Comparison of ENCODE assay signal across 20 cellular contexts in genomic region chr2:58051445-58051844, GRCh38. TPM values are rescaled to one million over a fixed set of nuclear protein-coding genes. Genes with fewer than 3 reads are reported as not detected.
DNase-seq lines count a peak whose midpoint lies in the region; ATAC-seq, FAIRE-seq and TF ChIP-seq lines count a peak whose summit lies in the region.
"Had no signal": no experiment of that assay in that cellular context is flagged by ENCODE, and none has a peak within 500 bp of the region (broad histone marks: within the 10 kb centered on the region; RNA-seq: fewer than 3 reads in every experiment).

No MANE protein-coding gene starts in this region.

- H2BK12ac ChIP-seq in mesenchymal stem cell (ENCODE audit: low read length in 2 of 2) = no peak overlapping the region

- no peak overlapping the region for H3K9ac ChIP-seq in mesenchymal stem cell (ENCODE audit: low read length)
- H3K9ac ChIP-seq: BLaER1 treated with 17β-estradiol and CSF1 and Interleukin-3, amounts not matched to agents 10 nM and 100 nM had no signal

- intact Hi-C loops in Calu3 (cut with micrococcal nuclease; ENCODE audit: unreplicated experiment) = loop anchor here (5.0 kb wide), 2 partner anchors 86 to 289 kb away; no protein-coding TSS in a partner anchor
- intact Hi-C loops in psoas muscle (cut with DNase I) = loop anchor here in 1 of 2 donors (10.0 kb wide), 1 partner anchor 83 kb away; no protein-coding TSS in a partner anchor

- no peak overlapping the region for H3K4me2 ChIP-seq in A549
- H3K4me2 ChIP-seq in mesenchymal stem cell (ENCODE audit: low read length, poor library complexity, severe bottlenecking) = no peak overlapping the region
- H3K4me2 ChIP-seq: BLaER1 treated with 17β-estradiol and CSF1 and Interleukin-3, amounts not matched to agents 10 nM and 100 nM had no signal

- H3K4me3 ChIP-seq in A549 (no peak overlapping the region), mesenchymal stem cell (ENCODE audit: insufficient read depth in 1 of 2, low read depth in 1 of 2, low read length in 2 of 2) (no peak overlapping the region), psoas muscle (no peak overlapping the region)
- H3K4me3 ChIP-seq: BLaER1 treated with 17β-estradiol and CSF1 and Interleukin-3, amounts not matched to agents 10 nM and 100 nM; K562; Peyer's patch had no signal

- POLR2A ChIA-PET in A549 (lab: Yijun Ruan, JAX) = no interaction called here

- WGBS in A549 (ENCODE audit: missing lambda C conversion rate) = 87% methylated on average over 3 of the region's 3 CpGs
- 89% methylated on average over 3 of the region's 3 CpGs for WGBS in mesenchymal stem cell
- 87 to 92% (median 89%) methylated on average over 3 of the region's 3 CpGs for WGBS in psoas muscle, 3 donors

- H2AK5ac ChIP-seq in mesenchymal stem cell (ENCODE audit: low read length, severe bottlenecking) = no peak overlapping the region

- no peak overlapping the region for H2BK15ac ChIP-seq in mesenchymal stem cell (ENCODE audit: low read depth, poor library complexity, severe bottlenecking)

- TF ChIP-seq CTCF in A549 (IDR thresholded peaks at IDR 0.05) = no peak
- peak; percentile 4 for TF ChIP-seq CTCF in GM13976 (IDR thresholded peaks at IDR 0.05; ENCODE audit: borderline replicate concordance, control extremely low read depth, extremely low read depth, insufficient read depth, missing control alignments)
- TF ChIP-seq CTCF in nephron progenitor cell (IDR thresholded peaks at IDR 0.05) = no peak
- TF ChIP-seq CTCF in Calu3 (IDR thresholded peaks at IDR 0.05; ENCODE audit: unreplicated experiment) = no peak
- TF ChIP-seq CTCF in GM20000 (IDR thresholded peaks at IDR 0.05; ENCODE audit: extremely low read depth, missing control alignments) = no peak
- TF ChIP-seq CTCF in psoas muscle (IDR thresholded peaks at IDR 0.05) = no peak

- in situ Hi-C loops in GM13976 (cut with MboI; ENCODE audit: low sequenced_read_pairs, unreplicated experiment) = no loop called here

- H3K9me3 ChIP-seq in A549 (no peaks in the 10 kb centered on the region), mesenchymal stem cell (ENCODE audit: control insufficient read depth, low read length) (no peaks in the 10 kb centered on the region), psoas muscle (no peaks in the 10 kb centered on the region)
- H3K9me3 ChIP-seq: BLaER1 treated with 17β-estradiol and CSF1 and Interleukin-3, amounts not matched to agents 10 nM and 100 nM; Caco-2; Peyer's patch had no signal

- H3K4me3 Mint-ChIP-seq in nephron progenitor cell (no peak overlapping the region), Calu3 (ENCODE audit: low read depth, unreplicated experiment) (no peak overlapping the region)
- H3K4me3 Mint-ChIP-seq: CD4-positive, alpha-beta memory T cell; H9 had no signal

- H3K18ac ChIP-seq in mesenchymal stem cell (ENCODE audit: low read depth in 1 of 2, low read length in 2 of 2) = no peak overlapping the region

- no peak for TF ChIP-seq RAD21 in A549 (conservative IDR thresholded peaks at IDR 0.05 in 1 of 2, IDR thresholded peaks at IDR 0.05 in 1 of 2)

- H3K36me3 ChIP-seq in mesenchymal stem cell (ENCODE audit: control insufficient read depth in 1 of 2, insufficient read depth in 2 of 2, low read depth in 1 of 2, low read length in 2 of 2) (peaks cover 2 to 32% of the 10 kb centered on the region in 2 experiments), psoas muscle (ENCODE audit: insufficient read depth in 1 of 2, low read depth in 1 of 2) (peaks cover 0 to 18% of the 10 kb centered on the region in 2 donors)

- H3K23ac ChIP-seq in mesenchymal stem cell (ENCODE audit: low read length in 2 of 2) = no peak overlapping the region

- H3K36me3 Mint-ChIP-seq in nephron progenitor cell (ENCODE audit: low read depth) = peaks cover 5% of the 10 kb centered on the region
- peaks cover 21% of the 10 kb centered on the region for H3K36me3 Mint-ChIP-seq in Calu3 (ENCODE audit: insufficient read depth, unreplicated experiment)

- BruUV-seq in Calu3 (replicated peaks; lab: Mats Ljungman, UMichigan) = no TSS peak

- H4K91ac ChIP-seq in mesenchymal stem cell (ENCODE audit: low read length) = no peak overlapping the region

- H3K27ac Mint-ChIP-seq in nephron progenitor cell = peak overlapping the region; percentile 3
- H3K27ac Mint-ChIP-seq in Calu3 (ENCODE audit: unreplicated experiment) = no peak overlapping the region

- H2BK5ac ChIP-seq in mesenchymal stem cell (ENCODE audit: low read depth, low read length, poor library complexity, severe bottlenecking) = no peak overlapping the region

- H3K4ac ChIP-seq in mesenchymal stem cell (ENCODE audit: low read depth in 1 of 2, low read length in 2 of 2) = no peak overlapping the region

- H3K27me3 ChIP-seq in mesenchymal stem cell (ENCODE audit: control insufficient read depth in 1 of 2, insufficient read depth in 1 of 2, low read length in 2 of 2) (no peaks in the 10 kb centered on the region), psoas muscle (ENCODE audit: insufficient read depth in 3 of 3, low read length in 2 of 3) (no peaks in the 10 kb centered on the region)
- H3K27me3 ChIP-seq: BLaER1 treated with 17β-estradiol and CSF1 and Interleukin-3, amounts not matched to agents 10 nM and 100 nM; Peyer's patch had no signal

- CTCF ChIA-PET in A549 (lab: Yijun Ruan, JAX) = no interaction called here
- CTCF ChIA-PET in Calu3 (lab: Charles Lee) = no interaction called here

- H4K8ac ChIP-seq in mesenchymal stem cell (ENCODE audit: low read length) = no peak overlapping the region

- DNase-seq in A549 (ENCODE audit: low read depth in 1 of 2, low spot score in 1 of 2) (no peak), GM13976 (ENCODE audit: low spot score) (no peak), NCI-H526 (lab: John Stamatoyannopoulos, UW) (peak; percentile 21 to 42), nephron progenitor cell (no peak), Calu3 (no peak), mesenchymal stem cell (no peak), GM20000 (ENCODE audit: low spot score) (no peak), psoas muscle (no peak)
- DNase-seq: Caco-2; CD4-positive, alpha-beta memory T cell; DND-41; H9; NCI-H1092; NCI-H1436; NCI-H187 treated with DMSO at 0.1 percent for 48 hours; NCI-H510A; NCI-H774; Peyer's patch had no signal

- H3K9me3 Mint-ChIP-seq in nephron progenitor cell = no peaks in the 10 kb centered on the region
- no peaks in the 10 kb centered on the region for H3K9me3 Mint-ChIP-seq in Calu3 (ENCODE audit: low read depth, unreplicated experiment)
- H3K9me3 Mint-ChIP-seq: CD4-positive, alpha-beta memory T cell; H9 had no signal

- no peak for TF ChIP-seq POLR2A in A549 (IDR thresholded peaks at IDR 0.05; ENCODE audit: low read length)

- H2AFZ ChIP-seq in mesenchymal stem cell (ENCODE audit: low read depth, low read length) = no peak overlapping the region

- peaks cover 15% of the 10 kb centered on the region for H3K79me1 ChIP-seq in mesenchymal stem cell (replicated peaks; ENCODE audit: low read length, poor library complexity, severe bottlenecking)

- H3K4me1 ChIP-seq in A549 (peaks cover 20% of the 10 kb centered on the region), mesenchymal stem cell (ENCODE audit: control insufficient read depth, insufficient read depth, low read depth, low read length) (peaks cover 2% of the 10 kb centered on the region), psoas muscle (peaks cover 13% of the 10 kb centered on the region)

- peaks cover 13% of the 10 kb centered on the region for H3K4me1 Mint-ChIP-seq in nephron progenitor cell
- no peaks in the 10 kb centered on the region for H3K4me1 Mint-ChIP-seq in Calu3 (ENCODE audit: low read depth, unreplicated experiment)

- H3K27me3 Mint-ChIP-seq in nephron progenitor cell (ENCODE audit: low read depth, poor library complexity) (no peaks in the 10 kb centered on the region), Calu3 (ENCODE audit: unreplicated experiment) (no peaks in the 10 kb centered on the region)
- H3K27me3 Mint-ChIP-seq: CD4-positive, alpha-beta memory T cell had no signal

- ATAC-seq in A549 (no peak), psoas muscle (no peak)
- ATAC-seq: K562 had no signal

- TF ChIP-seq EP300 in A549 (IDR thresholded peaks at IDR 0.05) = no peak

- H3K27ac ChIP-seq in A549 (no peak overlapping the region), mesenchymal stem cell (ENCODE audit: low read length, poor library complexity, severe bottlenecking) (no peak overlapping the region), psoas muscle (no peak overlapping the region)
- H3K27ac ChIP-seq: BLaER1 treated with 17β-estradiol and CSF1 and Interleukin-3, amounts not matched to agents 10 nM and 100 nM; Peyer's patch had no signal

- H3K14ac ChIP-seq in mesenchymal stem cell (ENCODE audit: low read length in 2 of 2) = no peak overlapping the region

- H2BK120ac ChIP-seq in mesenchymal stem cell (ENCODE audit: low read depth, low read length) = no peak overlapping the region

- FAIRE-seq in A549 (lab: Jason Lieb, UNC) = peak; percentile 80
- FAIRE-seq: K562 had no signal

TF ChIP-seq in A549, 52 proteins besides CTCF, POLR2A, EP300 and RAD21 (continues in another document):
- TF ChIP-seq ESRRA (IDR thresholded peaks at IDR 0.05; ENCODE audit: borderline replicate concordance, low read length) (no peak), ZFP36 (IDR thresholded peaks at IDR 0.05; ENCODE audit: borderline replicate concordance, partially characterized antibody) (no peak), MAX (IDR thresholded peaks at IDR 0.05) (no peak), USF2 (IDR thresholded peaks at IDR 0.05) (no peak), HDAC2 (IDR thresholded peaks at IDR 0.05) (no peak), HEYL (CRISPR knock-in tag; IDR thresholded peaks at IDR 0.05) (no peak), CBX2 (IDR thresholded peaks at IDR 0.05; ENCODE audit: borderline replicate concordance, low read depth) (no peak)

RNA-seq across cellular contexts. Expression of gene VRK2, which starts 4.8 kb away (rescaled TPM):
- polyA plus RNA-seq in A549 (2011; rRNA removed) = 66.2 and 80.9 TPM in 2 replicates
- polyA plus RNA-seq in A549 (2012; cell fraction: cytosol; rRNA removed) = 17.4 and 18.0 TPM in 2 replicates
- 5.3 and 7.7 TPM in 2 replicates for polyA plus RNA-seq in A549 (2012; cell fraction: nucleus; rRNA removed)
- 19.4 to 30.4 TPM (median 24.2 TPM) in 3 replicates for polyA plus RNA-seq in A549 (2017; fragmentation: RNase III; extraction: RNeasy Plus Mini Kit Qiagen cat#74134 plus additional on column Dnase treatment)
- 22.8 and 30.4 TPM in 2 replicates for polyA minus RNA-seq in A549 (2011; rRNA and poly(A)+ RNA removed)
- 23.4 and 25.4 TPM in 2 replicates for total RNA-seq in Calu3 (2022)
- polyA plus RNA-seq in mesenchymal stem cell (2013, experiment 1 of 2) = 17.4 TPM
- polyA plus RNA-seq in mesenchymal stem cell (2013, experiment 2 of 2) = 17.0 TPM
- total RNA-seq in psoas muscle = 10 to 100 TPM; 17.1 to 30.2 (median 24.6) TPM
- 10 to 100 TPM in 2 of 3 donors, 1 to 10 TPM in 1; 6.2 to 17.7 (median 11.8) TPM for polyA plus RNA-seq in psoas muscle

Comparison
In these comparisons a context has a peak if more than half of its experiments do, and no peak if none do; other contexts are left out.
1. DNase-seq: peak in NCI-H526 (2 of 2); none in A549 (0 of 2), GM13976 (single experiment), nephron progenitor cell (single experiment), Calu3 (single experiment), mesenchymal stem cell (single experiment), GM20000 (single experiment) and psoas muscle (0 of 2).